9 cellular contexts compared by ENCODE assay signal in genomic region chr6:80005406-80005805, GRCh38. TPM values are rescaled to one million over a fixed set of nuclear protein-coding genes. Genes with fewer than 3 reads are reported as not detected.
A peak's percentile ranks its signal among the peaks of the same experiment; 100 is the strongest.
DNase-seq lines count a peak whose midpoint lies in the region; ATAC-seq and TF ChIP-seq lines count a peak whose summit lies in the region.
"Had no signal": no experiment of that assay in that cellular context is flagged by ENCODE, and none has a peak within 500 bp of the region (broad histone marks: within the 10 kb centered on the region; RNA-seq: fewer than 3 reads in every experiment).

No MANE protein-coding gene starts in this region.

- TF ChIP-seq CTCF in SU-DHL-6 (IDR thresholded peaks at IDR 0.05; ENCODE audit: insufficient read depth, low read length, poor library complexity, severe bottlenecking) (no peak), fibroblast of the aortic adventitia (IDR thresholded peaks at IDR 0.05; ENCODE audit: insufficient read depth, low read length) (no peak)

- H3K79me2 ChIP-seq in SU-DHL-6 (ENCODE audit: insufficient read depth, low read length) = peaks cover 35% of the 10 kb centered on the region

- H3K9me3 Mint-ChIP-seq in activated naive CD4-positive, alpha-beta T cell treated with anti-CD3 and anti-CD28 coated beads for 36 hours = no peaks in the 10 kb centered on the region
- H3K9me3 Mint-ChIP-seq in stimulated activated naive B cell treated with anti-CD40 and anti-IgM and Interleukin-4, amounts not matched to agents 10 μg/mL and 1 μg/mL and 100 μg/mL, for 72 hours = no peaks in the 10 kb centered on the region

- H3K27me3 Mint-ChIP-seq in activated naive CD4-positive, alpha-beta T cell treated with anti-CD3 and anti-CD28 coated beads for 36 hours (ENCODE audit: low read depth) = peaks cover 1% of the 10 kb centered on the region
- H3K27me3 Mint-ChIP-seq in stimulated activated naive B cell treated with anti-CD40 and anti-IgM and Interleukin-4, amounts not matched to agents 10 μg/mL and 1 μg/mL and 100 μg/mL, for 72 hours = peaks cover 5 to 7% of the 10 kb centered on the region in 2 donors

- peak overlapping the region; percentile 82; the same call in 1 of the 2 replicates for H3K27ac ChIP-seq in SU-DHL-6 (ENCODE audit: low read depth, low read length)

- no peaks in the 10 kb centered on the region for H3K27me3 ChIP-seq in SU-DHL-6 (ENCODE audit: low read length)
- H3K27me3 ChIP-seq: sigmoid colon had no signal

- H3K4me1 Mint-ChIP-seq in activated naive CD4-positive, alpha-beta T cell treated with anti-CD3 and anti-CD28 coated beads for 36 hours (ENCODE audit: low read depth) = peaks cover 16% of the 10 kb centered on the region
- H3K4me1 Mint-ChIP-seq in stimulated activated naive B cell treated with anti-CD40 and anti-IgM and Interleukin-4, amounts not matched to agents 10 μg/mL and 1 μg/mL and 100 μg/mL, for 72 hours = peaks cover 3 to 12% of the 10 kb centered on the region in 2 donors

- H3K36me3 ChIP-seq in SU-DHL-6 (ENCODE audit: low read length) = peaks cover 42% of the 10 kb centered on the region; the same call in 1 of the 2 replicates
- H3K36me3 ChIP-seq: sigmoid colon had no signal

- H3K36me3 Mint-ChIP-seq in activated naive CD4-positive, alpha-beta T cell treated with anti-CD3 and anti-CD28 coated beads for 36 hours (ENCODE audit: low read depth) = peaks cover 12% of the 10 kb centered on the region
- H3K36me3 Mint-ChIP-seq in stimulated activated naive B cell treated with anti-CD40 and anti-IgM and Interleukin-4, amounts not matched to agents 10 μg/mL and 1 μg/mL and 100 μg/mL, for 72 hours = peaks cover 0 to 2% of the 10 kb centered on the region in 2 donors

- H3K4me2 ChIP-seq in SU-DHL-6 (ENCODE audit: low read depth, low read length, poor library complexity, severe bottlenecking) = peak overlapping the region; percentile 94

- no peak overlapping the region for H2AFZ ChIP-seq in SU-DHL-6 (ENCODE audit: low read depth, low read length, severe bottlenecking)

- peak overlapping the region; percentile 68 for H3K9ac ChIP-seq in SU-DHL-6 (ENCODE audit: low read length)

- H3K9me2 ChIP-seq in SU-DHL-6 (replicated peaks; ENCODE audit: insufficient read depth, low read length) = no peaks in the 10 kb centered on the region

- no peak for ATAC-seq in stimulated activated naive B cell treated with anti-CD40 and anti-IgM and Interleukin-4, amounts not matched to agents 10 μg/mL and 1 μg/mL and 100 μg/mL, for 72 hours (replicated peaks)
- no peak for ATAC-seq in GM18519 (IDR thresholded peaks at IDR 0.05; ENCODE audit: low FRiP score, unreplicated experiment)

- H3K27ac Mint-ChIP-seq in activated naive CD4-positive, alpha-beta T cell treated with anti-CD3 and anti-CD28 coated beads for 36 hours = peak overlapping the region; percentile 89
- H3K27ac Mint-ChIP-seq in stimulated activated naive B cell treated with anti-CD40 and anti-IgM and Interleukin-4, amounts not matched to agents 10 μg/mL and 1 μg/mL and 100 μg/mL, for 72 hours = no peak overlapping the region

- DNase-seq in activated naive CD4-positive, alpha-beta T cell treated with anti-CD3 and anti-CD28 coated beads for 36 hours = no peak
- no peak for DNase-seq in activated naive CD4-positive, alpha-beta T cell (lab: John Stamatoyannopoulos, UW)
- DNase-seq in fibroblast of the aortic adventitia (ENCODE audit: low read depth) (no peak), SKM-1 treated with dmso at 0.1 percent for 144 hours (lab: John Stamatoyannopoulos, UW; ENCODE audit: unreplicated experiment) (no peak), UCSD-AML1 (lab: John Stamatoyannopoulos, UW; ENCODE audit: unreplicated experiment) (no peak)
- DNase-seq in stimulated activated naive B cell treated with anti-CD40 and anti-IgM and Interleukin-4, amounts not matched to agents 10 μg/mL and 1 μg/mL and 100 μg/mL, for 72 hours = no peak
- DNase-seq: sigmoid colon had no signal

- no peaks in the 10 kb centered on the region for H3K9me3 ChIP-seq in SU-DHL-6 (ENCODE audit: insufficient read depth, low read length)
- H3K9me3 ChIP-seq: sigmoid colon had no signal

- peak overlapping the region; percentile 95 for H3K4me3 Mint-ChIP-seq in activated naive CD4-positive, alpha-beta T cell treated with anti-CD3 and anti-CD28 coated beads for 36 hours
- peak overlapping the region; percentile 86 to 91 for H3K4me3 Mint-ChIP-seq in stimulated activated naive B cell treated with anti-CD40 and anti-IgM and Interleukin-4, amounts not matched to agents 10 μg/mL and 1 μg/mL and 100 μg/mL, for 72 hours

- H4K20me1 ChIP-seq in SU-DHL-6 (ENCODE audit: low read depth, low read length) = no peaks in the 10 kb centered on the region

- no peaks in the 10 kb centered on the region for H3F3A ChIP-seq in SU-DHL-6 (ENCODE audit: insufficient read depth)

- CTCF ChIA-PET in activated naive CD4-positive, alpha-beta T cell treated with anti-CD3 and anti-CD28 coated beads for 36 hours (lab: Charles Lee) = interaction anchor here (0.6 to 0.9 kb wide), 2 partner anchors 26 to 86 kb away, joined by 3 to 4 read pairs; no protein-coding TSS in a partner anchor

- H3K4me3 ChIP-seq in SU-DHL-6 (ENCODE audit: insufficient read depth, low read length, poor library complexity, severe bottlenecking) (peak overlapping the region; percentile 87), fibroblast of the aortic adventitia (ENCODE audit: low read depth, low read length) (peak overlapping the region; percentile 89)

- intact Hi-C loops in activated naive CD4-positive, alpha-beta T cell treated with anti-CD3 and anti-CD28 coated beads for 36 hours (cut with micrococcal nuclease) = loop anchor here (2.0 to 10.0 kb wide), 4 partner anchors 137 to 331 kb away; no protein-coding TSS in a partner anchor

RNA-seq across cellular contexts. Expression of gene TTK, which starts 1.0 kb away (rescaled TPM):
- total RNA-seq in activated naive CD4-positive, alpha-beta T cell treated with anti-CD3 and anti-CD28 coated beads for 36 hours = 10 to 100 TPM; 45.9 to 51.1 TPM
- 0.90 and 35.9 TPM in 2 replicates for total RNA-seq in fibroblast of the aortic adventitia (ENCODE audit: low replicate concordance)

RNA-seq across cellular contexts. Expression of gene ELOVL4, which starts 58.1 kb away (rescaled TPM):
- under 1 TPM; 0.33 to 0.54 TPM for total RNA-seq in activated naive CD4-positive, alpha-beta T cell treated with anti-CD3 and anti-CD28 coated beads for 36 hours
- total RNA-seq in fibroblast of the aortic adventitia (ENCODE audit: low replicate concordance) = 2.1 and 6.4 TPM in 2 replicates
